In the genomic region with DNA sequence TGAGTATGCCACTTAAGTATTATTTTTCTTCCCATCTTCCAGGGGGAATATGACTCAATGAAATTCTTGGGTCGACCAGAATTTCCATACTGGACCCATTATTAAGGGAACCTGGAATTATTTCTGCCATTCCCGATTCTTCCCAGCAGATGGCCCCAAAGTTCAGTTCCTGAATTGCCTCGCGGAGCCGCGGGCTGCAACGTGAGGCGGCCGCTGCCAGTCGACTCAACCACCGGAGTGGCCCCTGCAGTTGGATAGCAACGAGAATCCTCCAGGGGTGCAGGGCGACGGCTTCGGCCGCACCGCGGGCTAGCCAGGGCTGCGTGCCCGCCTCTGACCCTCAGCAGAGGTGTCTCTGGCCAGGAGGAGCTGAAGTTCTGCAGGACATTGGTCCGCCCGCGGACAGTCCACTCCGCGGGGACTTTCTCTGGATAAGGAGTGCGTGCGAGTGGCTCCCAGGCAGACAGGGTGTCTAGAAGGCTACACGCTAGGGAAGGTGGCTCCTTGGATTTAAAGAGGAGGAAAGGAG, we compare ENCODE assay signal across 8 cellular contexts. TPM values are rescaled to one million over a fixed set of nuclear protein-coding genes. Genes with fewer than 3 reads are reported as not detected.
A peak's percentile ranks its signal among the peaks of the same experiment; 100 is the strongest.
DNase-seq lines count a peak whose midpoint lies in the region; ATAC-seq and TF ChIP-seq lines count a peak whose summit lies in the region.

No MANE protein-coding gene starts in this region.

- H3K27ac Mint-ChIP-seq in activated CD4-positive, alpha-beta memory T cell treated with anti-CD3 and anti-CD28 coated beads, Interleukin-2, amount 10 ng/mL, durations not matched to agents 7 days and 5 days: peak overlapping the region; percentile 37

- H3K4me3 ChIP-seq in lower lobe of right lung: peak overlapping the region; percentile 56

- peaks cover 52% of the 10 kb centered on the region for H3K4me1 Mint-ChIP-seq in activated CD4-positive, alpha-beta memory T cell treated with anti-CD3 and anti-CD28 coated beads, Interleukin-2, amount 10 ng/mL, durations not matched to agents 7 days and 5 days

- H3K27me3 ChIP-seq in lower lobe of right lung (ENCODE audit: low read depth): peaks cover 7% of the 10 kb centered on the region

- peaks cover 9% of the 10 kb centered on the region for H3K36me3 Mint-ChIP-seq in activated CD4-positive, alpha-beta memory T cell treated with anti-CD3 and anti-CD28 coated beads, Interleukin-2, amount 10 ng/mL, durations not matched to agents 7 days and 5 days (ENCODE audit: low read depth)

- peaks cover 19% of the 10 kb centered on the region for H3K27me3 Mint-ChIP-seq in activated CD4-positive, alpha-beta memory T cell treated with anti-CD3 and anti-CD28 coated beads, Interleukin-2, amount 10 ng/mL, durations not matched to agents 7 days and 5 days

- ATAC-seq in HG03045 (IDR thresholded peaks at IDR 0.05; ENCODE audit: unreplicated experiment) (peak; percentile 31), lower lobe of right lung (peak; percentile 93 to 94)

- peak; percentile 85 for TF ChIP-seq CTCF in lower lobe of right lung (IDR thresholded peaks at IDR 0.05)

- no peaks in the 10 kb centered on the region for H3K9me3 ChIP-seq in lower lobe of right lung

- H3K4me1 ChIP-seq in lower lobe of right lung: peaks cover 10% of the 10 kb centered on the region

- no peak overlapping the region for H3K27ac ChIP-seq in lower lobe of right lung

- H3K4me3 Mint-ChIP-seq in activated CD4-positive, alpha-beta memory T cell treated with anti-CD3 and anti-CD28 coated beads, Interleukin-2, amount 10 ng/mL, durations not matched to agents 7 days and 5 days: peak overlapping the region; percentile 78

- intact Hi-C loops in lower lobe of right lung (cut with DNase I): loop anchor here (5.0 kb wide), 1 partner anchor 32 kb away; no protein-coding TSS in a partner anchor

- peak; percentile 42 for DNase-seq in DMS 273 treated with DMSO at 0.1 percent for 48 hours (lab: John Stamatoyannopoulos, UW)
- DNase-seq in NCI-H510A treated with DMSO at 0.1 percent for 48 hours (lab: John Stamatoyannopoulos, UW): peak; percentile 70
- peak; percentile 79 for DNase-seq in activated CD4-positive, alpha-beta memory T cell treated with anti-CD3 and anti-CD28 coated beads, Interleukin-2, amount 10 ng/mL, durations not matched to agents 7 days and 5 days
- DNase-seq in effector CD4-positive, alpha-beta T cell: peak; percentile 64
- peak; percentile 85 for DNase-seq in lower lobe of right lung
- peak; percentile 70 for DNase-seq in stimulated activated CD4-positive, alpha-beta T cell treated with anti-CD3 and anti-CD28 coated beads, Interleukin-4, amount 100 ng/mL, for 1 hour
- DNase-seq in GF-D8 (lab: John Stamatoyannopoulos, UW): no peak

- H3K9me3 Mint-ChIP-seq in activated CD4-positive, alpha-beta memory T cell treated with anti-CD3 and anti-CD28 coated beads, Interleukin-2, amount 10 ng/mL, durations not matched to agents 7 days and 5 days: peaks cover 2% of the 10 kb centered on the region

- POLR2A ChIA-PET in activated CD4-positive, alpha-beta memory T cell treated with anti-CD3 and anti-CD28 coated beads, Interleukin-2, amount 10 ng/mL, durations not matched to agents 7 days and 5 days (lab: Charles Lee): interaction anchor here (0.6 to 4.1 kb wide), 6 partner anchors 19 to 267 kb away, joined by 3 to 22 read pairs (median 8); no protein-coding TSS in a partner anchor

- no peaks in the 10 kb centered on the region for H3K36me3 ChIP-seq in lower lobe of right lung

- CTCF ChIA-PET in activated CD4-positive, alpha-beta memory T cell treated with anti-CD3 and anti-CD28 coated beads, Interleukin-2, amount 10 ng/mL, durations not matched to agents 7 days and 5 days (lab: Charles Lee): interaction anchor here (1.0 to 11.0 kb wide), 7 partner anchors 12 to 209 kb away, joined by 3 to 188 read pairs (median 3); no protein-coding TSS in a partner anchor

RNA-seq across cellular contexts. Expression of a gene that starts 0.6 kb away (rescaled TPM):
- 1 to 10 TPM in 1 of 2 experiments, under 1 TPM in 1; 0.70 to 1.6 TPM for total RNA-seq in activated CD4-positive, alpha-beta memory T cell treated with anti-CD3 and anti-CD28 coated beads, Interleukin-2, amount 10 ng/mL, durations not matched to agents 7 days and 5 days
- not detected for total RNA-seq in lower lobe of right lung

RNA-seq across cellular contexts. Expression of a gene that starts 13.3 kb away (rescaled TPM):
- total RNA-seq in activated CD4-positive, alpha-beta memory T cell treated with anti-CD3 and anti-CD28 coated beads, Interleukin-2, amount 10 ng/mL, durations not matched to agents 7 days and 5 days: 10 to 100 TPM; 24.7 to 26.0 TPM
- 11.5 TPM for total RNA-seq in lower lobe of right lung
